In genomic region chr13:49292742-49293498, GRCh38 we compare ENCODE assay signal across 1 cellular context.
TF ChIP-seq lines count a peak whose summit lies in the region.

No MANE protein-coding gene starts in this region.

TF ChIP-seq in HEK293, 187 proteins besides CTCF, POLR2A, EP300 and RAD21 (continued from another document):
- TF ChIP-seq REST (tag by site-specific recombination; IDR thresholded peaks at IDR 0.05) (no peak), TRIM28 (IDR thresholded peaks at IDR 0.05; ENCODE audit: borderline replicate concordance, low read length) (no peak), ZSCAN18 (tag by site-specific recombination; IDR thresholded peaks at IDR 0.05) (0 out of 2 replicates have a peak, but pooled peaks have one; percentile 23), ZNF792 (tag by site-specific recombination; IDR thresholded peaks at IDR 0.05) (no peak), ZNF350 (tag by site-specific recombination; IDR thresholded peaks at IDR 0.05) (peak; percentile 39; the same call in 1 of the 2 replicates), ZNF776 (tag by site-specific recombination; IDR thresholded peaks at IDR 0.05; ENCODE audit: borderline replicate concordance) (peak; percentile 43; the same call in 1 of the 2 replicates), ZNF571 (tag by site-specific recombination; IDR thresholded peaks at IDR 0.05) (0 out of 2 replicates have a peak, but pooled peaks have one; percentile 71), OVOL3 (tag by site-specific recombination; IDR thresholded peaks at IDR 0.05) (no peak), ZNF707 (tag by site-specific recombination; IDR thresholded peaks at IDR 0.05) (no peak), OSR2 (tag by site-specific recombination; IDR thresholded peaks at IDR 0.05) (peak; percentile 9; the same call in 1 of the 2 replicates), ZNF48 (tag by site-specific recombination; IDR thresholded peaks at IDR 0.05) (no peak), ZNF223 (tag by site-specific recombination; IDR thresholded peaks at IDR 0.05) (no peak), ZNF555 (tag by site-specific recombination; conservative IDR thresholded peaks at IDR 0.05) (no peak), ZNF843 (tag by site-specific recombination; IDR thresholded peaks at IDR 0.05) (no peak), ZNF433 (tag by site-specific recombination; IDR thresholded peaks at IDR 0.05; ENCODE audit: low read depth) (no peak), ZNF248 (tag by site-specific recombination; IDR thresholded peaks at IDR 0.05) (no peak), ZBTB17 (tag by site-specific recombination; IDR thresholded peaks at IDR 0.05) (peak; percentile 62), ZBTB26 (tag by site-specific recombination; optimal IDR thresholded peaks at IDR 0.05) (no peak), ZNF704 (tag by site-specific recombination; IDR thresholded peaks at IDR 0.05) (no peak), ZNF585B (tag by site-specific recombination; IDR thresholded peaks at IDR 0.05) (no peak), ZNF394 (tag by site-specific recombination; IDR thresholded peaks at IDR 0.05; ENCODE audit: borderline replicate concordance) (no peak), ZNF366 (tag by site-specific recombination; conservative IDR thresholded peaks at IDR 0.05) (no peak), ZNF426 (tag by site-specific recombination; IDR thresholded peaks at IDR 0.05) (no peak), ZBTB1 (tag by site-specific recombination; IDR thresholded peaks at IDR 0.05) (no peak), ZIC2 (tag by site-specific recombination; IDR thresholded peaks at IDR 0.05) (peak; percentile 39; the same call in 1 of the 2 replicates), ZNF140 (tag by site-specific recombination; IDR thresholded peaks at IDR 0.05) (no peak), ZNF473 (tag by site-specific recombination; IDR thresholded peaks at IDR 0.05) (0 out of 2 replicates have a peak, but pooled peaks have one; percentile 55), IKZF3 (tag by site-specific recombination; IDR thresholded peaks at IDR 0.05) (no peak), ZNF114 (tag by site-specific recombination; IDR thresholded peaks at IDR 0.05) (no peak), ZNF544 (tag by site-specific recombination; IDR thresholded peaks at IDR 0.05) (peak; percentile 88; the same call in 1 of the 2 replicates), ZNF530 (tag by site-specific recombination; IDR thresholded peaks at IDR 0.05; ENCODE audit: low read depth) (no peak), SP7 (tag by site-specific recombination; IDR thresholded peaks at IDR 0.05) (no peak), ZBTB21 (tag by site-specific recombination; IDR thresholded peaks at IDR 0.05) (no peak), ZNF654 (tag by site-specific recombination; IDR thresholded peaks at IDR 0.05; ENCODE audit: low read depth) (no peak), SP2 (tag by site-specific recombination; IDR thresholded peaks at IDR 0.05) (no peak), ZNF791 (tag by site-specific recombination; IDR thresholded peaks at IDR 0.05) (no peak), ZNF10 (tag by site-specific recombination; IDR thresholded peaks at IDR 0.05) (no peak), HOXD13 (CRISPR knock-in tag; IDR thresholded peaks at IDR 0.05; ENCODE audit: borderline replicate concordance) (no peak), PRDM10 (tag by site-specific recombination; IDR thresholded peaks at IDR 0.05) (no peak), ZFP3 (tag by site-specific recombination; IDR thresholded peaks at IDR 0.05; ENCODE audit: low read depth) (no peak), MZF1 (tag by site-specific recombination; IDR thresholded peaks at IDR 0.05; ENCODE audit: borderline replicate concordance) (no peak), ZNF660 (tag by site-specific recombination; IDR thresholded peaks at IDR 0.05) (peak; percentile 95), ZNF354C (tag by site-specific recombination; IDR thresholded peaks at IDR 0.05; ENCODE audit: borderline replicate concordance, low read depth) (no peak), ZNF23 (tag by site-specific recombination; IDR thresholded peaks at IDR 0.05; ENCODE audit: borderline replicate concordance) (no peak), ZNF624 (tag by site-specific recombination; IDR thresholded peaks at IDR 0.05) (peak; percentile 51; the same call in 1 of the 2 replicates), SCRT1 (tag by site-specific recombination; IDR thresholded peaks at IDR 0.05; ENCODE audit: borderline replicate concordance) (no peak)
TF ChIP-seq in HEK293: peak in this region for 13.
